8 cellular contexts compared by ENCODE assay signal in the genomic region with DNA sequence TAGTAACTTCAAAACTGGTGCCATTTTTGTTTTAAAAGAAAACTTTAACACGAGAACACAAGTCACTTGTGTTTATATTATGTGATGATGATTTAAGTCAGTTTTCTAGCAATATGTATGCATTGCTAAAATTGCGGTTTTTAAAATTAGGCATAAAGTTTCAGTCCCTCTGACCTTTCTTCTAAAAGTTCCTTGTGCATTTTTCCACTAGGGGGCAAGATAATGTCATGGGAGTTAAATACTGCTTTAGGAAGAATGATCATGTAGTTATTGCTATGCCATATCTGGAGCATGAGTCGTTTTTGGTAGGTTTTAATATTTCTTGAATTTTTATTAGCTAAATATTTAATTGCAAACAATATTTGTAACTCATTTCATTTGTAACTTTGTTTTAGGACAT. TPM values are rescaled to one million over a fixed set of nuclear protein-coding genes. Genes with fewer than 3 reads are reported as not detected.
A peak's percentile ranks its signal among the peaks of the same experiment; 100 is the strongest.
DNase-seq lines count a peak whose midpoint lies in the region; ATAC-seq and TF ChIP-seq lines count a peak whose summit lies in the region.

No MANE protein-coding gene starts in this region.

- H2BK20ac ChIP-seq in H9 (ENCODE audit: low read depth, low read length, poor library complexity, severe bottlenecking), result no peak overlapping the region

- H3K23me2 ChIP-seq in H9 (ENCODE audit: insufficient read length, low read depth, low read length, poor library complexity, severe bottlenecking), result no peaks in the 10 kb centered on the region

- no peak overlapping the region for H4K91ac ChIP-seq in H9 (ENCODE audit: insufficient read length, low read depth, low read length)

- no CpG with 5 or more reads among the region's 3 CpGs for WGBS in H9 (ENCODE audit: extremely low coverage, insufficient read length, low lambda C conversion rate)
- WGBS in gastroesophageal sphincter (ENCODE audit: low coverage in 1 of 2), 2 donors, result 13 to 21% methylated on average over 3 of the region's 3 CpGs

- no peaks in the 10 kb centered on the region for H3K27me3 Mint-ChIP-seq in H9 (ENCODE audit: low read depth)

- H3T11ph ChIP-seq in H9 (ENCODE audit: low read length), result no peak overlapping the region

- no peaks in the 10 kb centered on the region for H3K4me1 ChIP-seq in H9 (ENCODE audit: insufficient read depth, low read length)
- peaks cover 2 to 28% (median 3%) of the 10 kb centered on the region in 3 donors for H3K4me1 ChIP-seq in gastroesophageal sphincter

- H4K5ac ChIP-seq in H9 (ENCODE audit: insufficient read length, low read depth, low read length), result no peak overlapping the region

- peaks cover 3% of the 10 kb centered on the region for H3K79me1 ChIP-seq in H9 (ENCODE audit: insufficient read depth, low read depth, low read length, poor library complexity, severe bottlenecking)

- peaks cover 2% of the 10 kb centered on the region; the same call in 1 of the 2 replicates for H3K79me2 ChIP-seq in H9 (ENCODE audit: insufficient read depth, low read length)

- H3K56ac ChIP-seq in H9 (ENCODE audit: insufficient read length, low read depth, low read length), result no peak overlapping the region

- H2BK5ac ChIP-seq in H9 (ENCODE audit: insufficient read length, low read length), result no peak overlapping the region

- no peak overlapping the region for H4K8ac ChIP-seq in H9 (replicated peaks; ENCODE audit: insufficient read length, low read depth, low read length)

- ATAC-seq in SK-N-SH treated with all-trans-retinoic acid at 6 μM for 48 hours, result peak; percentile 78
- ATAC-seq in gastroesophageal sphincter, result no peak
- no peak for ATAC-seq in GM18867 (IDR thresholded peaks at IDR 0.05; ENCODE audit: unreplicated experiment)
- ATAC-seq in HG03135 (IDR thresholded peaks at IDR 0.05; ENCODE audit: unreplicated experiment), result no peak

- no peak overlapping the region for H3K9ac ChIP-seq in H9 (ENCODE audit: extremely low read depth, insufficient read length, low read length)

- H2AFZ ChIP-seq in H9 (ENCODE audit: low read length), result no peak overlapping the region

- no peak for DNase-seq in H9
- DNase-seq in superior temporal gyrus (ENCODE audit: extremely low spot score), result peak; percentile 76
- DNase-seq in GOT3 (lab: John Stamatoyannopoulos, UW), result no peak

- H3K4me1 Mint-ChIP-seq in H9, result no peaks in the 10 kb centered on the region

- TF ChIP-seq POLR2A in gastroesophageal sphincter (IDR thresholded peaks at IDR 0.05), result no peak

- no peak overlapping the region for H2BK15ac ChIP-seq in H9 (ENCODE audit: low read depth, low read length)

- no peak overlapping the region for H3K23ac ChIP-seq in H9 (ENCODE audit: insufficient read length, low read depth, low read length)

- no peak overlapping the region for H3K18ac ChIP-seq in H9 (ENCODE audit: insufficient read length, low read depth, low read length)

- H3K27me3 ChIP-seq in H9 (ENCODE audit: insufficient read depth, low read length) (no peaks in the 10 kb centered on the region), gastroesophageal sphincter (no peaks in the 10 kb centered on the region)

- no peak for TF ChIP-seq EP300 in gastroesophageal sphincter (IDR thresholded peaks at IDR 0.05)

- peaks cover 30 to 68% (median 64%) of the 10 kb centered on the region in 3 experiments; a peak in 6 of 7 replicates for H3K36me3 Mint-ChIP-seq in H9 (ENCODE audit: insufficient read depth in 1 of 3, low read depth in 3 of 3)

- no peak overlapping the region for H3K4ac ChIP-seq in H9 (ENCODE audit: low read depth, low read length)

- H3K4me3 ChIP-seq in gastroesophageal sphincter, result no peak overlapping the region

- H3K36me3 ChIP-seq in gastroesophageal sphincter, result no peaks in the 10 kb centered on the region

- no peak overlapping the region for H3K4me2 ChIP-seq in H9 (ENCODE audit: insufficient read depth, insufficient read length, low read length)

- TF ChIP-seq CTCF in C4-2B (conservative IDR thresholded peaks at IDR 0.05) (peak; percentile 84), H9 (conservative IDR thresholded peaks at IDR 0.05) (peak; percentile 67), gastroesophageal sphincter (IDR thresholded peaks at IDR 0.05) (peak; percentile 56 to 81 (median 74))

- no peak overlapping the region for H3K14ac ChIP-seq in H9 (ENCODE audit: insufficient read depth, low read length)

- H3K9me3 ChIP-seq in H9 (ENCODE audit: control insufficient read depth, low read depth, low read length), result no peaks in the 10 kb centered on the region
- no peaks in the 10 kb centered on the region for H3K9me3 ChIP-seq in gastroesophageal sphincter

- no peak overlapping the region for H2BK120ac ChIP-seq in H9 (ENCODE audit: low read depth, low read length, poor library complexity, severe bottlenecking)

- H3K9me3 Mint-ChIP-seq in H9, result no peaks in the 10 kb centered on the region

- H2AK5ac ChIP-seq in H9 (ENCODE audit: insufficient read length, low read length), result no peak overlapping the region

- H3K27ac ChIP-seq in C4-2B, result no peak overlapping the region
- H3K27ac ChIP-seq in H9 (ENCODE audit: insufficient read length, low read depth, low read length), result no peak overlapping the region
- H3K27ac ChIP-seq in gastroesophageal sphincter, result no peak overlapping the region

- no peaks in the 10 kb centered on the region for H4K20me1 ChIP-seq in H9 (ENCODE audit: control insufficient read depth, insufficient read depth, insufficient read length)

- H3K27ac Mint-ChIP-seq in H9, result no peak overlapping the region

- no peak overlapping the region for H2BK12ac ChIP-seq in H9 (ENCODE audit: insufficient read length, low read depth, low read length)

- no peak overlapping the region for H3K4me3 Mint-ChIP-seq in H9

TF ChIP-seq in SK-N-SH treated with all-trans-retinoic acid at 6 μM for 48 hours, 23 proteins besides CTCF, POLR2A, EP300 and RAD21:
- TF ChIP-seq ZC3H10 (CRISPR knock-in tag; IDR thresholded peaks at IDR 0.05) (no peak), PPARA (CRISPR knock-in tag; IDR thresholded peaks at IDR 0.05; ENCODE audit: borderline replicate concordance) (no peak), ESRRG (CRISPR knock-in tag; IDR thresholded peaks at IDR 0.05) (no peak)

RNA-seq across cellular contexts. Expression of a gene that starts 10.7 kb away (rescaled TPM):
- total RNA-seq in H9 (2021), result 41.6 and 43.4 TPM in 2 replicates
- 1 to 10 TPM in 3 of 4 donors, under 1 TPM in 1; 0.31 to 3.2 (median 1.4) TPM for total RNA-seq in gastroesophageal sphincter

Comparison
In these comparisons a context has a peak if more than half of its experiments do, and no peak if none do; other contexts are left out.
1. RNA of a gene that starts 10.7 kb away (total RNA-seq): 41.6 to 43.4 TPM in H9; 0.31 to 3.2 TPM in gastroesophageal sphincter; every median in the first group is over 10 times any median in the second.
2. Peak in every context shown above with its lines, with median percentiles within 50 percentile points of each other: CTCF ChIP-seq.